Comparison of ENCODE assay signal across 1 cellular context in genomic region chr12:56494106-56494415, GRCh38. TPM values are rescaled to one million over a fixed set of nuclear protein-coding genes. Genes with fewer than 3 reads are reported as not detected.
"Had no signal": no experiment of that assay in that cellular context is flagged by ENCODE, and none has a peak within 500 bp of the region (broad histone marks: within the 10 kb centered on the region; RNA-seq: fewer than 3 reads in every experiment).

No MANE protein-coding gene starts in this region.

RNA-seq across cellular contexts. Expression of gene MIP, which starts 39.6 kb away (rescaled TPM):
- total RNA-seq: G401 had no signal
